8 cellular contexts compared by ENCODE assay signal in the genomic region with DNA sequence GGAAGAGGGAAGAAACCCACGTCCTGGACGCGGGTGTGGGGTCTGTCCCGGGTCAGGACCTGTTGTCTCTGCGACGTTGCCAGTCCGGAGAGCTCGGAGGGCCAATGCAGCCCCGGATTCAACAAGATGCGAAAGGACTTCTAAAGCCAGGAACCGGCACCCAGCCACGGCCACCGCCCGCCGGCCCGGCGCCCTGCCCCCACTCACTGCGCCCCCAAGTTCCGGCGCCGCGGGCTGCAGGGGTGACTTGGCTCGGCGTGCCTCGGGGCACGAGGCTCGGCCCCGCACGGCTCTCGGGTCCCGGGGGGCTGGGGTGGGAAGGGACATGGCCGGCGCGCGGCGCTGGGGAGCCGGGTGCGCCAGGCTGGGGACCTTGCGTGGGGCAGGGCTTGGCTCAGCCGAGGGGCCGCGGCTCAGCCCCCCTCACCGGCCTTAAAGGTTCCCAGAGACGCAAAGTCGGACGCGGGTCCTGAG. TPM values are rescaled to one million over a fixed set of nuclear protein-coding genes. Genes with fewer than 3 reads are reported as not detected.
DNase-seq lines count a peak whose midpoint lies in the region; ATAC-seq and TF ChIP-seq lines count a peak whose summit lies in the region.

No MANE protein-coding gene starts in this region.

- POLR2A ChIA-PET in T-cell (lab: Charles Lee): no interaction called here

- no peaks in the 10 kb centered on the region for H3K36me3 Mint-ChIP-seq in T-cell
- no peaks in the 10 kb centered on the region for H3K36me3 Mint-ChIP-seq in glutamatergic neuron (ENCODE audit: unreplicated experiment)

- peak; percentile 75 for DNase-seq in GM13977 (ENCODE audit: low spot score)
- no peak for DNase-seq in T-cell
- no peak for DNase-seq in glutamatergic neuron
- DNase-seq in retina: peak; percentile 28
- no peak for DNase-seq in NAMALWA (ENCODE audit: low spot score)
- no peak for DNase-seq in activated CD4-positive, alpha-beta T cell treated with anti-CD3 and anti-CD28 coated beads for 48 hours
- no peak for DNase-seq in CD1c-positive myeloid dendritic cell (ENCODE audit: extremely low spot score)
- DNase-seq in medulla oblongata (ENCODE audit: extremely low spot score): no peak

- H3K27ac Mint-ChIP-seq in T-cell: no peak overlapping the region
- no peak overlapping the region for H3K27ac Mint-ChIP-seq in glutamatergic neuron (ENCODE audit: unreplicated experiment)

- in situ Hi-C loops in GM13977 (cut with MboI; ENCODE audit: low pct_unique_long_range_greater_than_20kb, low sequenced_read_pairs, unreplicated experiment): no loop called here

- TF ChIP-seq CTCF in GM13977 (IDR thresholded peaks at IDR 0.05; ENCODE audit: extremely low read depth, insufficient read depth, missing control alignments) (peak; percentile 13), glutamatergic neuron (IDR thresholded peaks at IDR 0.05; ENCODE audit: partially characterized antibody, unreplicated experiment) (no peak)

- peak overlapping the region; percentile 44 to 67 (median 62) for H3K4me3 Mint-ChIP-seq in T-cell
- peak overlapping the region; percentile 78 for H3K4me3 Mint-ChIP-seq in glutamatergic neuron (ENCODE audit: unreplicated experiment)

- CTCF ChIA-PET in T-cell (lab: Charles Lee): interaction anchor here in 1 of 2 donors (0.6 kb wide), 1 partner anchor 111 kb away, joined by 6 read pairs; no protein-coding TSS in a partner anchor

- H3K9me3 Mint-ChIP-seq in T-cell (no peaks in the 10 kb centered on the region), glutamatergic neuron (ENCODE audit: unreplicated experiment) (peaks cover 1% of the 10 kb centered on the region)

- H3K27me3 Mint-ChIP-seq in T-cell (peaks cover 12 to 32% of the 10 kb centered on the region in 2 donors), glutamatergic neuron (ENCODE audit: unreplicated experiment) (peaks cover 8% of the 10 kb centered on the region)

- no peak for ATAC-seq in T-cell (replicated peaks in 1 of 4)

- H3K4me1 Mint-ChIP-seq in T-cell (peaks cover 6 to 15% (median 7%) of the 10 kb centered on the region in 3 donors), glutamatergic neuron (ENCODE audit: low read depth, unreplicated experiment) (no peaks in the 10 kb centered on the region)

RNA-seq across cellular contexts. Expression of a gene that starts 51.8 kb away (rescaled TPM):
- total RNA-seq in T-cell (10 to 100 TPM; 17.6 to 26.5 (median 23.9) TPM), glutamatergic neuron (ENCODE audit: unreplicated experiment) (5.0 TPM)

RNA-seq across cellular contexts. Expression of a gene that starts 53.9 kb away (rescaled TPM):
- total RNA-seq in T-cell (10 to 100 TPM in 1 of 5 donors, 1 to 10 TPM in 4; 7.1 to 10.7 (median 8.9) TPM), glutamatergic neuron (ENCODE audit: unreplicated experiment) (0.76 TPM)

Comparison
In these comparisons a context has a peak if more than half of its experiments do, and no peak if none do; other contexts are left out.
1. DNase-seq: peak in GM13977 (single experiment) and retina (single experiment); none in T-cell (0 of 34), glutamatergic neuron (single experiment), NAMALWA (single experiment), activated CD4-positive, alpha-beta T cell treated with anti-CD3 and anti-CD28 coated beads for 48 hours (single experiment), CD1c-positive myeloid dendritic cell (single experiment) and medulla oblongata (single experiment).